8 cellular contexts compared by ENCODE assay signal in the genomic region with DNA sequence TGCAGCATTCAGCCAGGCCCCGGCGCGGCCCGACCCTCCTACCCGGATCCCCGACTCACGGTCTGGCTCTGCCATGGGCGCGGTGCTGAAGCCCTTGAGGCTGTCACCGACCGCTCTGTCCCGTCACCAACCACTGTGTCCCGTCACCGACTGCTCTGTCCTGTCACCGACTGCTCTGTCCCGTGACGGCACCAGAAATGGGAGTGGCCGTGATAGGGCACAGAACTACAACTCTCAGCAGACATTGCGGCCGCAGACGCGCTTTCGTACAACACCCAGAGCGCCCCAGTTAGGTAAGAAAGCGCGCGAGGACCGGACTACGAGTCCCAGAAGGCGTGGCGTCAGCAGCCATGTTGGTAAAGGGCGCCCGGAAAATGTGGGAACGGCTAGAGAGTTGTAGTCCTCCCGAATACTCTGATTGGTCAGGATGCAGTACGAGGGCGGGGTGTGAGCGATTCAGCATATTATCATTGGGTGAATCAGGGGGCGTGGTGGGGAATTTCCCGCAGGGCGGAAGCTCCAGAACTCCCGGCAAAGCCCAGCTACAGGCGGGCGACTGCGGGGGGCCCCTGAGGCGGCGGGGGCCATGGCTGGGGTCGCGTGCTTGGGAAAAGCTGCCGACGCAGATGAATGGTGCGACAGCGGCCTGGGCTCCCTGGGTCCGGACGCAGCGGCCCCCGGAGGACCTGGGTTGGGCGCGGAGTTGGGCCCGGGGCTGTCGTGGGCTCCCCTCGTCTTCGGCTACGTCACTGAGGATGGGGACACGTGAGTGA. TPM values are rescaled to one million over a fixed set of nuclear protein-coding genes. Genes with fewer than 3 reads are reported as not detected.
DNase-seq lines count a peak whose midpoint lies in the region; ATAC-seq and TF ChIP-seq lines count a peak whose summit lies in the region.

TSS of gene NFKBIB (plus strand) at position 523 of the 773 bp plus-strand sequence. CDS start at position 587, 64 bp downstream.
TSS of gene SIRT2 (minus strand) at position 172 of the 773 bp plus-strand sequence. CDS start at position 75, 97 bp downstream.

- H4K20me1 ChIP-seq in PC-3 (ENCODE audit: low read length): no peaks in the 10 kb centered on the region

- no peaks in the 10 kb centered on the region for H3F3A ChIP-seq in PC-3 (ENCODE audit: low read length, unreplicated experiment)

- intact Hi-C loops in PC-3 (cut with micrococcal nuclease): loop anchor here (1.0 to 5.0 kb wide), 2 partner anchors 31 to 47 kb away; partner anchors contain the start of genes MRPS12 and SARS2
- intact Hi-C loops in mucosa of descending colon (cut with DNase I, micrococcal nuclease): no loop called here

- no peak for TF ChIP-seq RAD21 in Ishikawa (IDR thresholded peaks at IDR 0.05; ENCODE audit: low read depth)

- DNase-seq in DMS114 treated with DMSO at 0.1 percent for 48 hours (lab: John Stamatoyannopoulos, UW; ENCODE audit: unreplicated experiment): peak; percentile 100
- peak; percentile 99 for DNase-seq in PC-3
- peak; percentile 98 for DNase-seq in activated T-cell treated with anti-CD3 and anti-CD28 coated beads for 48 hours (ENCODE audit: low read depth)
- peak; percentile 97 for DNase-seq in epithelial cell of prostate (ENCODE audit: low read depth, low spot score)
- DNase-seq in mucosa of descending colon: peak; percentile 99 to 100 (median 100)
- DNase-seq in stimulated activated CD8-positive, alpha-beta memory T cell treated with anti-CD3 and anti-CD28 coated beads, Interleukin-4, amount 100 ng/mL, for 24 hours (ENCODE audit: low read depth): peak; percentile 98

- peak within 1 kb of the TSS; percentile 98 for H3K4me2 ChIP-seq in PC-3 (ENCODE audit: low read length)

- H3K9ac ChIP-seq in PC-3 (ENCODE audit: low read length): peak within 1 kb of the TSS; percentile 77

- peak within 1 kb of the TSS; percentile 83 for H2AFZ ChIP-seq in PC-3 (ENCODE audit: low read length)

- H3K9me2 ChIP-seq in PC-3 (replicated peaks; ENCODE audit: low read length): no peaks in the 10 kb centered on the region

- H3K27ac ChIP-seq in PC-3 (ENCODE audit: low read length): 0 out of 2 replicates have a peak within 1 kb of the TSS, but pooled peaks have one; percentile 12
- H3K27ac ChIP-seq in epithelial cell of prostate: peak within 1 kb of the TSS; percentile 60

- no TSS peak for BruUV-seq in PC-3 (replicated peaks; lab: Mats Ljungman, UMichigan)

- no peaks in the 10 kb centered on the region for H3K27me3 ChIP-seq in PC-3 (ENCODE audit: low read length)

- peak within 1 kb of the TSS; percentile 78 for H3K4me3 ChIP-seq in PC-3 (ENCODE audit: low read length)
- peak within 1 kb of the TSS; percentile 71 for H3K4me3 ChIP-seq in mucosa of descending colon

- CTCF ChIA-PET in PC-3 (lab: Charles Lee): interaction anchor here (1.9 kb wide), 1 partner anchor 31 kb away, joined by 7 read pairs; the partner anchor contains the start of genes MRPS12 and SARS2

- H3K36me3 ChIP-seq in PC-3 (ENCODE audit: low read depth, low read length): no peaks in the 10 kb centered on the region
- peaks cover 5% of the 10 kb centered on the region for H3K36me3 ChIP-seq in mucosa of descending colon (ENCODE audit: low read depth)

- ATAC-seq in GM21576 (IDR thresholded peaks at IDR 0.05; ENCODE audit: unreplicated experiment): peak; percentile 89
- ATAC-seq in PC-3: peak; percentile 95
- ATAC-seq in mucosa of descending colon: peak; percentile 96

- TF ChIP-seq CTCF in PC-3 (conservative IDR thresholded peaks at IDR 0.05; ENCODE audit: low read depth, low read length): no peak
- no peak for TF ChIP-seq CTCF in mucosa of descending colon (IDR thresholded peaks at IDR 0.05)

- TF ChIP-seq EP300 in Ishikawa (IDR thresholded peaks at IDR 0.05; ENCODE audit: borderline replicate concordance): no peak

- H3K9me3 ChIP-seq in PC-3 (ENCODE audit: low read length) (no peaks in the 10 kb centered on the region), mucosa of descending colon (no peaks in the 10 kb centered on the region)

- H3K4me1 ChIP-seq in PC-3 (ENCODE audit: insufficient read depth, low read length) (0 out of 2 replicates have a peak, but pooled peaks cover 3% of the 10 kb centered on the region), mucosa of descending colon (ENCODE audit: low read depth) (peaks cover 15% of the 10 kb centered on the region)

- peaks cover 29% of the 10 kb centered on the region for H3K79me2 ChIP-seq in PC-3 (ENCODE audit: low read length)

- POLR2A ChIA-PET in PC-3 (lab: Charles Lee; ENCODE audit: unreplicated experiment): interaction anchor here (0.5 to 0.8 kb wide), 3 partner anchors 31 to 183 kb away, joined by 3 to 6 read pairs (median 5); partner anchors contain the start of gene MRPS12

TF ChIP-seq in Ishikawa, 13 proteins besides CTCF, POLR2A, EP300 and RAD21:
- TF ChIP-seq TAF1 (IDR thresholded peaks at IDR 0.05; ENCODE audit: low read depth) (peak; percentile 45), TCF12 (IDR thresholded peaks at IDR 0.05; ENCODE audit: low read depth) (peak; percentile 40; the same call in 1 of the 2 replicates), REST (IDR thresholded peaks at IDR 0.05; ENCODE audit: low read depth) (no peak), CEBPB (IDR thresholded peaks at IDR 0.05) (0 out of 2 replicates have a peak, but pooled peaks have one; percentile 3), YY1 (IDR thresholded peaks at IDR 0.05; ENCODE audit: low read depth) (peak; percentile 99), EGR1 (IDR thresholded peaks at IDR 0.05) (no peak; the same call in 1 of the 2 replicates), USF1 (IDR thresholded peaks at IDR 0.05) (peak; percentile 43), CREB1 (IDR thresholded peaks at IDR 0.05; ENCODE audit: low read depth) (peak; percentile 92), ZBTB7A (IDR thresholded peaks at IDR 0.05; ENCODE audit: low read depth) (0 out of 2 replicates have a peak, but pooled peaks have one; percentile 33), NFIC (IDR thresholded peaks at IDR 0.05) (no peak), TEAD4 (IDR thresholded peaks at IDR 0.05) (peak; percentile 5; the same call in 1 of the 2 replicates), MAX (IDR thresholded peaks at IDR 0.05) (peak; percentile 3)

RNA-seq across cellular contexts. Expression of gene NFKBIB, which starts in this region (rescaled TPM):
- total RNA-seq in PC-3 (2014; rRNA removed): 43.7 and 44.9 TPM in 2 replicates
- 10 to 100 TPM; 29.9 to 37.2 (median 30.9) TPM for total RNA-seq in mucosa of descending colon

RNA-seq across cellular contexts. Expression of gene SIRT2, which starts in this region (rescaled TPM):
- total RNA-seq in PC-3 (2014; rRNA removed) (37.9 and 55.2 TPM in 2 replicates), mucosa of descending colon (10 to 100 TPM; 32.3 to 67.2 (median 35.8) TPM)

Comparison
In these comparisons a context has a peak if more than half of its experiments do, and no peak if none do; other contexts are left out.
1. Peak in every context shown above with its lines: DNase-seq, ATAC-seq, H3K4me3 ChIP-seq and H3K27ac ChIP-seq.